ENCODE assay signal across 9 cellular contexts in genomic region chr12:122024132-122024785, GRCh38. TPM values are rescaled to one million over a fixed set of nuclear protein-coding genes. Genes with fewer than 3 reads are reported as not detected.
DNase-seq lines count a peak whose midpoint lies in the region; ATAC-seq, FAIRE-seq and TF ChIP-seq lines count a peak whose summit lies in the region.
"Had no signal": no experiment of that assay in that cellular context is flagged by ENCODE, and none has a peak within 500 bp of the region (broad histone marks: within the 10 kb centered on the region; RNA-seq: fewer than 3 reads in every experiment).

No MANE protein-coding gene starts in this region.

- H3K9me3 Mint-ChIP-seq in neural crest cell = no peaks in the 10 kb centered on the region

- no peak overlapping the region for H2BK12ac ChIP-seq in H1 (ENCODE audit: low read depth, low read length)

- peaks cover 8 to 16% of the 10 kb centered on the region in 2 experiments for H4K20me1 ChIP-seq in H1 (replicated peaks in 1 of 2; ENCODE audit: control insufficient read depth in 1 of 2, insufficient read depth in 2 of 2, low read length in 2 of 2)

- peak overlapping the region in 1 of 2 experiments; percentile 69; a peak in 1 of 4 replicates for H3K4me2 ChIP-seq in H1 (ENCODE audit: insufficient read depth in 1 of 2, low read depth in 2 of 2, low read length in 2 of 2)

- no peak for TF ChIP-seq CTCF in BE2C (IDR thresholded peaks at IDR 0.05; ENCODE audit: low read depth, low read length)
- TF ChIP-seq CTCF in H1 (IDR thresholded peaks at IDR 0.05; ENCODE audit: control extremely low read depth in 1 of 3, insufficient read depth in 1 of 3, low read depth in 1 of 3, low read length in 3 of 3) = no peak
- TF ChIP-seq CTCF in neural crest cell (conservative IDR thresholded peaks at IDR 0.05) = no peak

- DNase-seq in BE2C = no peak
- peak; percentile 21 for DNase-seq in HPDE6-E6E7 (ENCODE audit: extremely low spot score)
- DNase-seq in H1 (ENCODE audit: low read depth in 1 of 2, low spot score in 2 of 2) = no peak
- no peak for DNase-seq in neural crest cell (ENCODE audit: low read depth, low spot score)
- DNase-seq in NCI-H146 (lab: John Stamatoyannopoulos, UW) = no peak
- DNase-seq in NCI-H69 (lab: John Stamatoyannopoulos, UW) = no peak
- DNase-seq in NCI-H1694 treated with DMSO at 0.1 percent for 48 hours (lab: John Stamatoyannopoulos, UW) = no peak
- DNase-seq: NCI-H1436 had no signal

- no peak overlapping the region for H2BK20ac ChIP-seq in H1 (ENCODE audit: low read length)

- no peak overlapping the region for H2BK120ac ChIP-seq in H1 (replicated peaks; ENCODE audit: low read depth, low read length)

- POLR2A ChIA-PET in H1 (lab: Charles Lee; ENCODE audit: partially characterized antibody) = interaction anchor here (0.9 to 1.1 kb wide), 2 partner anchors 16 to 41 kb away, joined by 3 read pairs; no protein-coding TSS in a partner anchor

- H3K23ac ChIP-seq in H1 (ENCODE audit: insufficient read length) = no peak overlapping the region

- H3K4ac ChIP-seq in H1 (replicated peaks; ENCODE audit: insufficient read length, low read depth, low read length) = no peak overlapping the region

- H3K14ac ChIP-seq in H1 (ENCODE audit: insufficient read length) = no peak overlapping the region

- H3K27ac Mint-ChIP-seq in neural crest cell (ENCODE audit: unreplicated experiment) = no peak overlapping the region

- H3K18ac ChIP-seq in H1 (ENCODE audit: extremely low read depth, low read length) = peak overlapping the region; percentile 19; the same call in 1 of the 2 replicates

- H3K4me1 Mint-ChIP-seq in neural crest cell = peaks cover 39% of the 10 kb centered on the region

- peaks cover 14% of the 10 kb centered on the region for H3K79me1 ChIP-seq in H1 (ENCODE audit: low read depth, low read length)

- no peak overlapping the region for H2AK5ac ChIP-seq in H1 (ENCODE audit: low read depth, low read length)

- H3K27me3 ChIP-seq in BE2C = no peaks in the 10 kb centered on the region
- peaks cover 3 to 25% (median 16%) of the 10 kb centered on the region in 4 experiments for H3K27me3 ChIP-seq in H1 (replicated peaks in 1 of 4; ENCODE audit: control insufficient read depth in 3 of 4, extremely low read depth in 1 of 4, insufficient read depth in 3 of 4, low read length in 3 of 4)

- no peak for TF ChIP-seq EP300 in H1 (IDR thresholded peaks at IDR 0.05; ENCODE audit: borderline replicate concordance in 1 of 2, low read depth in 2 of 2, low read length in 2 of 2)

- TF ChIP-seq RAD21 in H1 (IDR thresholded peaks at IDR 0.05 in 1 of 2, conservative IDR thresholded peaks at IDR 0.05 in 1 of 2; ENCODE audit: low read depth in 2 of 2, low read length in 2 of 2) = no peak

- H3K36me3 Mint-ChIP-seq in neural crest cell (ENCODE audit: low read depth) = peaks cover 8% of the 10 kb centered on the region

- H3K56ac ChIP-seq in H1 (replicated peaks; ENCODE audit: insufficient read length, low read depth, low read length) = no peak overlapping the region

- TF ChIP-seq POLR2A in H1 (IDR thresholded peaks at IDR 0.05; ENCODE audit: control extremely low read depth in 1 of 2, low read depth in 2 of 2, low read length in 2 of 2) = no peak

- H4K8ac ChIP-seq in H1 (ENCODE audit: extremely low read depth, insufficient read depth, low read length) = no peak overlapping the region

- H2AFZ ChIP-seq in H1 (ENCODE audit: low read length) = no peak overlapping the region

- no peak overlapping the region for H4K5ac ChIP-seq in H1 (ENCODE audit: insufficient read length, low read depth, low read length)

- H3K4me1 ChIP-seq in BE2C (no peaks in the 10 kb centered on the region), H1 (replicated peaks in 1 of 4; ENCODE audit: control insufficient read depth in 3 of 4, insufficient read depth in 4 of 4, low read length in 3 of 4) (peaks cover 0 to 9% (median 8%) of the 10 kb centered on the region in 4 experiments; a peak in 4 of 7 replicates)

- peaks cover 13% of the 10 kb centered on the region for H3K27me3 Mint-ChIP-seq in neural crest cell (ENCODE audit: low read depth)

- CTCF ChIA-PET in H1 (lab: Charles Lee; ENCODE audit: partially characterized antibody) = interaction anchor here (2.2 kb wide), 2 partner anchors 8 to 72 kb away, joined by 6 to 15 read pairs; no protein-coding TSS in a partner anchor

- H3K9me3 ChIP-seq in BE2C (no peaks in the 10 kb centered on the region), H1 (ENCODE audit: insufficient read depth in 2 of 2, low read depth in 1 of 2, low read length in 1 of 2) (no peaks in the 10 kb centered on the region)

- 92% methylated on average over 16 of the region's 16 CpGs; no CpG with 5 or more reads in 1 of the 2 experiments for WGBS in H1 (ENCODE audit: extremely low coverage in 1 of 2, insufficient coverage in 1 of 2, insufficient read length in 1 of 2, insufficient replicate concordance in 2 of 2, low coverage in 1 of 2, low lambda C conversion rate in 2 of 2, missing lambda C conversion rate in 1 of 2), 2 experiments

- no peak overlapping the region for H3K27ac ChIP-seq in H1 (ENCODE audit: low read depth, low read length)

- H4K91ac ChIP-seq in H1 (replicated peaks; ENCODE audit: insufficient read length, low read length) = no peak overlapping the region

- peaks cover 14% of the 10 kb centered on the region; the same call in 1 of the 2 replicates for H3K23me2 ChIP-seq in H1 (ENCODE audit: low read depth, low read length)

- no peak for ATAC-seq in HG02763 (IDR thresholded peaks at IDR 0.05; ENCODE audit: unreplicated experiment)

- H3K9ac ChIP-seq in H1 (replicated peaks in 1 of 4; ENCODE audit: extremely low read depth in 1 of 4, low read depth in 3 of 4, low read length in 3 of 4) = no peak overlapping the region

- H3K79me2 ChIP-seq in H1 (ENCODE audit: control insufficient read depth in 1 of 2, insufficient read depth in 2 of 2, low read length in 2 of 2) = peaks cover 4 to 45% of the 10 kb centered on the region in 2 experiments

- H2BK5ac ChIP-seq in H1 (ENCODE audit: low read depth, low read length) = no peak overlapping the region

- H3K36me3 ChIP-seq in BE2C (peaks cover 3% of the 10 kb centered on the region; the same call in 1 of the 2 replicates), H1 (ENCODE audit: control insufficient read depth in 2 of 4, insufficient read depth in 4 of 4, low read length in 3 of 4) (no peaks in the 10 kb centered on the region)

- no peak for FAIRE-seq in H1 (lab: Jason Lieb, UNC)

- H3K4me3 ChIP-seq in BE2C (ENCODE audit: low read depth, low read length) (peak overlapping the region; percentile 71), H1 (ENCODE audit: extremely low read depth in 1 of 4, insufficient read depth in 2 of 4, low read depth in 3 of 4, low read length in 4 of 4) (peak overlapping the region in 1 of 4 experiments; percentile 83; a peak in 2 of 8 replicates)

- H3K4me3 Mint-ChIP-seq in neural crest cell = peak overlapping the region; percentile 81

- H2BK15ac ChIP-seq in H1 (ENCODE audit: low read length) = no peak overlapping the region

TF ChIP-seq in H1, 55 proteins besides CTCF, POLR2A, EP300 and RAD21 (continues in another document):
- TF ChIP-seq BACH1 (IDR thresholded peaks at IDR 0.05; ENCODE audit: low read length) (no peak), E2F6 (IDR thresholded peaks at IDR 0.05) (no peak)

RNA-seq across cellular contexts. Expression of gene BCL7A, which starts 2.6 kb away (rescaled TPM):
- 49.6 TPM for polyA plus RNA-seq in BE2C (2012; ENCODE audit: insufficient read depth, insufficient read length, low read depth)
- total RNA-seq in H1 (2021; fragmentation: NEBNext Ultra II Directional; extraction: Animal tissue kit (Norgen Biotek cat#: 25700)) = 12.7 and 13.6 TPM in 2 replicates
- 11.9 and 13.9 TPM in 2 replicates for polyA plus RNA-seq in H1 (2011; rRNA removed)
- polyA plus RNA-seq in H1 (2011; cell fraction: cytosol; rRNA removed) = 10.4 TPM
- 12.9 TPM for polyA plus RNA-seq in H1 (2011; cell fraction: nucleus; rRNA removed)
- polyA plus RNA-seq in H1 (2012, experiment 1 of 2) = 10.9 to 13.5 TPM (median 11.5 TPM) in 4 replicates
- 7.6 TPM for polyA plus RNA-seq in H1 (2012, experiment 2 of 2)
- 6.2 TPM for polyA plus RNA-seq in H1 (2013, experiment 1 of 2)
- polyA plus RNA-seq in H1 (2013, experiment 2 of 2) = 6.1 TPM
- polyA minus RNA-seq in H1 (2011; rRNA and poly(A)+ RNA removed) = 11.8 and 13.5 TPM in 2 replicates
- 10.1 TPM for polyA minus RNA-seq in H1 (2011; cell fraction: cytosol; rRNA and poly(A)+ RNA removed)
- polyA minus RNA-seq in H1 (2011; cell fraction: nucleus; rRNA and poly(A)+ RNA removed) = 11.5 TPM
- 57.4 and 60.1 TPM in 2 replicates for total RNA-seq in neural crest cell

RNA-seq across cellular contexts. Expression of gene MLXIP, which starts 54.3 kb away (rescaled TPM):
- polyA plus RNA-seq in BE2C (2012; ENCODE audit: insufficient read depth, insufficient read length, low read depth) = 50.1 TPM
- total RNA-seq in H1 (2021; fragmentation: NEBNext Ultra II Directional; extraction: Animal tissue kit (Norgen Biotek cat#: 25700)) = 40.4 and 40.5 TPM in 2 replicates
- 5.5 and 13.2 TPM in 2 replicates for polyA plus RNA-seq in H1 (2011; rRNA removed)
- 4.1 TPM for polyA plus RNA-seq in H1 (2011; cell fraction: cytosol; rRNA removed)
- 18.6 TPM for polyA plus RNA-seq in H1 (2011; cell fraction: nucleus; rRNA removed)
- 15.2 to 19.4 TPM (median 18.9 TPM) in 4 replicates for polyA plus RNA-seq in H1 (2012, experiment 1 of 2)
- 13.9 TPM for polyA plus RNA-seq in H1 (2012, experiment 2 of 2)
- polyA plus RNA-seq in H1 (2013, experiment 1 of 2) = 33.1 TPM
- 33.0 TPM for polyA plus RNA-seq in H1 (2013, experiment 2 of 2)
- polyA minus RNA-seq in H1 (2011; rRNA and poly(A)+ RNA removed) = 10.0 and 15.5 TPM in 2 replicates
- 23.0 TPM for polyA minus RNA-seq in H1 (2011; cell fraction: cytosol; rRNA and poly(A)+ RNA removed)
- polyA minus RNA-seq in H1 (2011; cell fraction: nucleus; rRNA and poly(A)+ RNA removed) = 35.1 TPM
- 39.8 and 44.5 TPM in 2 replicates for total RNA-seq in neural crest cell
